In the genomic region with DNA sequence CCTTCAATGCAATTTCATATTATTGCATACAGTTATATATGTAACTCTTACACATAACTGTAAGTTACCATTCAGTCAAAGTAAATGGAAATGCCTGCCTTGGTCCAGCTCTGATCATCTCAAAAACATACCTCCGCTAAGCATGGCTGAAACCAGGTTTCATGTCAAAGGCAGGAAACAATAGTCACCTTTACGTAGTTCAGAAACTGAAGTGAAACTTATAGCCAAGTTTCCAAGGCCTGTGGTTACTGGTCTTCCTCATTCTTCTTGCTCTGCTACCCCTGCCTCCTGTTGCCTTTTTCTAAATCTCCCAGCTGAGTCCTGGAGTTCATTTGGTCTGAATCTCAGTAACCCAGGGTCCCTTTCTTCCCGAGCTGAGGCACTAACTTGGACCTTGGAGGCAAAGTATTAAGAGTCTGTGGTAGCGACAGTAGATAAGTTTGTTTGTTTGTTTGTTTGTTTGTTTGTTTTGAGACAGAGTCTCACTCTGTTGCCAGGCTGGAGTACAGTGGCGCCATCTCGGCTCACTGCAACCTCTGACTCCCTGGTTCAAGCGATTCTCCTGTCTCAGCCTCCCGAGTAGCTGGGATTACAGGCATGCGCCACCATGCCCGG, we compare ENCODE assay signal across 8 cellular contexts. TPM values are rescaled to one million over a fixed set of nuclear protein-coding genes. Genes with fewer than 3 reads are reported as not detected.
DNase-seq lines count a peak whose midpoint lies in the region; ATAC-seq, FAIRE-seq and TF ChIP-seq lines count a peak whose summit lies in the region.

No MANE protein-coding gene starts in this region.

- no peaks in the 10 kb centered on the region for H3K27me3 Mint-ChIP-seq in activated CD4-positive, alpha-beta T cell treated with anti-CD3 and anti-CD28 coated beads, Interleukin-2, amount 10 ng/mL, durations not matched to agents 24 days and 14 days

- H3K27ac ChIP-seq in spleen = peak overlapping the region in 6 of 8 donors; percentile 1 to 62 (median 36)
- no peak overlapping the region for H3K27ac ChIP-seq in vagina
- no peak overlapping the region for H3K27ac ChIP-seq in aorta (ENCODE audit: low read depth in 1 of 2, low read length in 2 of 2)
- H3K27ac ChIP-seq in kidney (ENCODE audit: low read depth in 2 of 2, low read length in 2 of 2) = peak overlapping the region in 1 of 2 donors; percentile 20

- no peak for FAIRE-seq in kidney (lab: Jason Lieb, UNC)

- H3K9me3 Mint-ChIP-seq in activated CD4-positive, alpha-beta T cell treated with anti-CD3 and anti-CD28 coated beads, Interleukin-2, amount 10 ng/mL, durations not matched to agents 24 days and 14 days = no peaks in the 10 kb centered on the region

- H3K4me1 ChIP-seq in spleen (peaks cover 3 to 75% (median 37%) of the 10 kb centered on the region in 6 donors), vagina (no peaks in the 10 kb centered on the region), aorta (ENCODE audit: control insufficient read depth in 1 of 2, insufficient read depth in 2 of 2, low read length in 2 of 2) (peaks cover 0 to 3% of the 10 kb centered on the region in 2 donors), kidney (ENCODE audit: control insufficient read depth in 1 of 2, insufficient read depth in 1 of 2, low read depth in 1 of 2, low read length in 2 of 2) (peaks cover 0 to 5% of the 10 kb centered on the region in 2 donors)

- H3K9ac ChIP-seq in kidney (ENCODE audit: low read length in 2 of 2) = no peak overlapping the region

- H3K4me3 ChIP-seq in spleen (no peak overlapping the region), vagina (no peak overlapping the region), aorta (ENCODE audit: low read length in 2 of 2) (no peak overlapping the region), kidney (ENCODE audit: low read length in 2 of 2) (no peak overlapping the region)

- peak; percentile 84 for DNase-seq in activated CD4-positive, alpha-beta T cell treated with anti-CD3 and anti-CD28 coated beads, Interleukin-2, amount 10 ng/mL, durations not matched to agents 24 days and 14 days
- DNase-seq in activated CD4-positive, alpha-beta T cell treated with anti-CD3 and anti-CD28 coated beads, Interleukin-2, amount 50 U/mL, for 4 hours = no peak
- DNase-seq in NOMO-1 treated with dmso at 0.1 percent for 144 hours (lab: John Stamatoyannopoulos, UW; ENCODE audit: unreplicated experiment) (peak; percentile 74), spleen (no peak), vagina (ENCODE audit: extremely low spot score in 2 of 2) (no peak), aorta (no peak), kidney (no peak)

- 69 to 76% (median 70%) methylated on average over 10 of the region's 10 CpGs for WGBS in spleen, 5 donors
- 90 to 95% methylated on average over 10 of the region's 10 CpGs for WGBS in aorta, 2 donors

- ATAC-seq in HG02852 (IDR thresholded peaks at IDR 0.05; ENCODE audit: unreplicated experiment) = peak; percentile 54
- no peak for ATAC-seq in aorta (ENCODE audit: low FRiP score)

- peaks cover 0 to 25% (median 3%) of the 10 kb centered on the region in 6 donors for H3K36me3 ChIP-seq in spleen
- H3K36me3 ChIP-seq in vagina = no peaks in the 10 kb centered on the region
- H3K36me3 ChIP-seq in aorta (ENCODE audit: control insufficient read depth in 1 of 2, insufficient read depth in 2 of 2, low read length in 1 of 2) = no peaks in the 10 kb centered on the region
- H3K36me3 ChIP-seq in kidney (ENCODE audit: control insufficient read depth in 1 of 2, insufficient read depth in 2 of 2, low read length in 2 of 2) = no peaks in the 10 kb centered on the region

- H3K4me1 Mint-ChIP-seq in activated CD4-positive, alpha-beta T cell treated with anti-CD3 and anti-CD28 coated beads, Interleukin-2, amount 10 ng/mL, durations not matched to agents 24 days and 14 days = peaks cover 67% of the 10 kb centered on the region

- peaks cover 37% of the 10 kb centered on the region for H3K36me3 Mint-ChIP-seq in activated CD4-positive, alpha-beta T cell treated with anti-CD3 and anti-CD28 coated beads, Interleukin-2, amount 10 ng/mL, durations not matched to agents 24 days and 14 days (ENCODE audit: low read depth)

- TF ChIP-seq CTCF in spleen (IDR thresholded peaks at IDR 0.05 in 8 of 11, conservative IDR thresholded peaks at IDR 0.05 in 3 of 11) (no peak), vagina (IDR thresholded peaks at IDR 0.05) (no peak), kidney (IDR thresholded peaks at IDR 0.05; ENCODE audit: borderline replicate concordance, extremely low read depth, insufficient read depth) (no peak)

- peak overlapping the region; percentile 58 for H3K4me3 Mint-ChIP-seq in activated CD4-positive, alpha-beta T cell treated with anti-CD3 and anti-CD28 coated beads, Interleukin-2, amount 10 ng/mL, durations not matched to agents 24 days and 14 days

- peak overlapping the region; percentile 92 for H3K27ac Mint-ChIP-seq in activated CD4-positive, alpha-beta T cell treated with anti-CD3 and anti-CD28 coated beads, Interleukin-2, amount 10 ng/mL, durations not matched to agents 24 days and 14 days

- TF ChIP-seq POLR2A in spleen (IDR thresholded peaks at IDR 0.05) (no peak), vagina (IDR thresholded peaks at IDR 0.05) (no peak)

- intact Hi-C loops in activated CD4-positive, alpha-beta T cell treated with anti-CD3 and anti-CD28 coated beads, Interleukin-2, amount 10 ng/mL, durations not matched to agents 24 days and 14 days (cut with micrococcal nuclease) = loop anchor here (1.0 to 10.0 kb wide), 10 partner anchors 9 to 1363 kb away; a partner anchor contains a TSS
- intact Hi-C loops in spleen (cut with DNase I; ENCODE audit: low total_unique reads) (no loop called here), vagina (cut with DNase I) (no loop called here), aorta (cut with DNase I) (no loop called here), kidney (cut with DNase I) (no loop called here)

- no peaks in the 10 kb centered on the region for H3K9me3 ChIP-seq in spleen
- no peaks in the 10 kb centered on the region for H3K9me3 ChIP-seq in vagina
- H3K9me3 ChIP-seq in aorta (ENCODE audit: control insufficient read depth, low read length) = no peaks in the 10 kb centered on the region
- no peaks in the 10 kb centered on the region for H3K9me3 ChIP-seq in kidney (ENCODE audit: control insufficient read depth in 1 of 2, low read length in 2 of 2)

- H3K27me3 ChIP-seq in spleen (replicated peaks in 1 of 7) (no peaks in the 10 kb centered on the region), vagina (no peaks in the 10 kb centered on the region), aorta (ENCODE audit: control insufficient read depth in 1 of 2, insufficient read depth in 2 of 2, low read length in 1 of 2) (no peaks in the 10 kb centered on the region)

RNA-seq across cellular contexts. Expression of a gene that starts 30.8 kb away (rescaled TPM):
- total RNA-seq in activated CD4-positive, alpha-beta T cell treated with anti-CD3 and anti-CD28 coated beads, Interleukin-2, amount 10 ng/mL, durations not matched to agents 24 days and 14 days = 28.4 and 29.5 TPM in 2 replicates
- total RNA-seq in spleen (10 to 100 TPM; 32.2 to 49.4 (median 40.3) TPM), vagina (22.6 TPM), aorta (1 to 10 TPM; 2.7 to 6.4 TPM), kidney (10.1 TPM)
- polyA plus RNA-seq in spleen (10 to 100 TPM; 20.0 to 27.5 (median 22.5) TPM), aorta (1 to 10 TPM in 1 of 2 donors, under 1 TPM in 1; 0.28 to 4.3 TPM), kidney (ENCODE audit: insufficient read depth, low read depth, low replicate concordance) (0.34 TPM)

RNA-seq across cellular contexts. Expression of a gene that starts 46.8 kb away (rescaled TPM):
- total RNA-seq in activated CD4-positive, alpha-beta T cell treated with anti-CD3 and anti-CD28 coated beads, Interleukin-2, amount 10 ng/mL, durations not matched to agents 24 days and 14 days = 28.0 and 32.8 TPM in 2 replicates
- total RNA-seq in spleen (10 to 100 TPM; 22.4 to 50.1 (median 34.8) TPM), vagina (46.2 TPM), aorta (10 to 100 TPM; 31.1 to 31.5 TPM), kidney (46.5 TPM)
- polyA plus RNA-seq in spleen (10 to 100 TPM; 28.6 to 52.6 (median 43.8) TPM), aorta (10 to 100 TPM; 36.9 to 53.1 TPM), kidney (ENCODE audit: insufficient read depth, low read depth, low replicate concordance) (71.1 TPM)

Comparison
In these comparisons a context has a peak if more than half of its experiments do, and no peak if none do; other contexts are left out.
1. DNase-seq: peak in activated CD4-positive, alpha-beta T cell treated with anti-CD3 and anti-CD28 coated beads, Interleukin-2, amount 10 ng/mL, durations not matched to agents 24 days and 14 days (single experiment) and NOMO-1 treated with dmso at 0.1 percent for 144 hours (single experiment); none in activated CD4-positive, alpha-beta T cell treated with anti-CD3 and anti-CD28 coated beads, Interleukin-2, amount 50 U/mL, for 4 hours (0 of 2), spleen (single experiment), vagina (0 of 2), aorta (0 of 2) and kidney (single experiment).
2. H3K27ac ChIP-seq: peak in spleen (6 of 8); none in vagina (single experiment) and aorta (0 of 2).